8 cellular contexts compared by ENCODE assay signal in the genomic region with DNA sequence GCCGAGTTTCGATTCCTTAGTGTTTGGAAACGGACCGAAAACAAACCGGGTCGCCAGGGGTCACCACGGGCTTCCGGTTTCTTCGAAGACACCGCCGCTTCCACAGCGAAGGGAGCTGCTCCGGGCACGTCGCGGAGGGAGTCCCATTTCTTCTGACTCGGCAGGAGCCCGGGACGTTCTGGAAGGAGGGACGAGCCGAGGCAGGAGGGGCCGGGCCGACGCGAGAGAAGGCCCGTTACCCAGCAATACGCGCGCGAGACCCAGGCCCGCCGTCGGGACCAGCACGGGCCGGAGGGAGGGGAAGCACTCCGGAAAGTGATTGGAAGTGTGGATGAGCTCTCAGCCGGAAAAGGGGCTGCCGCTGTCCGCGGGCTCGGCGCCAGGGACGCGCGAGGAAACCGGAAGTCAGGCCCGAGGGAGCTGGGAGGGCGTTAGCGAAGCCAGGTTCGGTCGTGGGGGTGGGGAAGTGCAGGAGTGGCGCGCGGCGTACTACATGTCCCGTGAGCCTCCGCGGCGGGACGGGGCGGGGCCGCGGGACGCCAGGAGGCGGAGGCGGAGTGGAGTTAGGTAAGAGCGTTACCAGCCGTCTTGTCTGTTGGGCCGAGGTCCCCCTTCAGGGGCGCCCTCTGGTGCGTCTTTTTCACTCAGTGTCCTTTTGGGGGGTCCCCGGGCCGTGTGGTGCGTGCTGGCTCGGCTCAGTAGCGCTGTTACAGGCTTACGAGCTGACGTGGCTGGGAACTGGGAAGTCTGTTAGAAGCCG. TPM values are rescaled to one million over a fixed set of nuclear protein-coding genes. Genes with fewer than 3 reads are reported as not detected.
DNase-seq lines count a peak whose midpoint lies in the region; ATAC-seq and TF ChIP-seq lines count a peak whose summit lies in the region.

A gene with protein sequence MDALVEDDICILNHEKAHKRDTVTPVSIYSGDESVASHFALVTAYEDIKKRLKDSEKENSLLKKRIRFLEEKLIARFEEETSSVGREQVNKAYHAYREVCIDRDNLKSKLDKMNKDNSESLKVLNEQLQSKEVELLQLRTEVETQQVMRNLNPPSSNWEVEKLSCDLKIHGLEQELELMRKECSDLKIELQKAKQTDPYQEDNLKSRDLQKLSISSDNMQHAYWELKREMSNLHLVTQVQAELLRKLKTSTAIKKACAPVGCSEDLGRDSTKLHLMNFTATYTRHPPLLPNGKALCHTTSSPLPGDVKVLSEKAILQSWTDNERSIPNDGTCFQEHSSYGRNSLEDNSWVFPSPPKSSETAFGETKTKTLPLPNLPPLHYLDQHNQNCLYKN (minus strand): TSS at position 188 of the 760 bp plus-strand sequence. CDS start 8,207 bp downstream, outside the sequence.
A gene with protein sequence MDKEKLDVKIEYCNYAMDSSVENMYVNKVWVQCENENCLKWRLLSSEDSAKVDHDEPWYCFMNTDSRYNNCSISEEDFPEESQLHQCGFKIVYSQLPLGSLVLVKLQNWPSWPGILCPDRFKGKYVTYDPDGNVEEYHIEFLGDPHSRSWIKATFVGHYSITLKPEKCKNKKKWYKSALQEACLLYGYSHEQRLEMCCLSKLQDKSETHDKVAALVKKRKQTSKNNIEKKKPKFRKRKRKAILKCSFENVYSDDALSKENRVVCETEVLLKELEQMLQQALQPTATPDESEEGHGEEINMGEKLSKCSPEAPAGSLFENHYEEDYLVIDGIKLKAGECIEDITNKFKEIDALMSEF (plus strand): TSS at position 85 of the 760 bp plus-strand sequence. CDS start 64,348 bp downstream, outside the sequence.

- H3K9ac ChIP-seq in mucosa of stomach (ENCODE audit: low read length), result peak within 1 kb of the TSS; percentile 98

- peak within 1 kb of the TSS; percentile 97 to 99 (median 99) for H3K27ac Mint-ChIP-seq in IgD-negative memory B cell

- H3K4me3 ChIP-seq in mucosa of stomach (ENCODE audit: low read length), result peak within 1 kb of the TSS; percentile 92

- peaks cover 0 to 5% (median 4%) of the 10 kb centered on the region in 3 donors for H3K9me3 Mint-ChIP-seq in IgD-negative memory B cell

- H3K27me3 ChIP-seq in mucosa of stomach (ENCODE audit: control insufficient read depth, insufficient read depth, low read length), result no peaks in the 10 kb centered on the region

- H3K36me3 ChIP-seq in mucosa of stomach (ENCODE audit: control insufficient read depth, insufficient read depth, low read length), result no peaks in the 10 kb centered on the region

- peak within 1 kb of the TSS; percentile 91 to 99 (median 97) for H3K4me3 Mint-ChIP-seq in IgD-negative memory B cell

- peaks cover 9% of the 10 kb centered on the region for H3K4me1 ChIP-seq in mucosa of stomach (ENCODE audit: control insufficient read depth, insufficient read depth, low read length)

- ATAC-seq in GM21529 (IDR thresholded peaks at IDR 0.05; ENCODE audit: unreplicated experiment), result peak; percentile 88

- H3K9me3 ChIP-seq in mucosa of stomach (ENCODE audit: control insufficient read depth, low read length), result no peaks in the 10 kb centered on the region

- no peaks in the 10 kb centered on the region for H3K27me3 Mint-ChIP-seq in IgD-negative memory B cell

- peaks cover 7% of the 10 kb centered on the region for H3K36me3 Mint-ChIP-seq in IgD-negative memory B cell

- peak; percentile 38 for DNase-seq in DMS153 treated with DMSO at 0.1 percent for 48 hours (lab: John Stamatoyannopoulos, UW; ENCODE audit: unreplicated experiment)
- peak; percentile 96 for DNase-seq in OCI-M1 (lab: John Stamatoyannopoulos, UW)
- peak; percentile 93 for DNase-seq in activated T-cell treated with anti-CD3 and anti-CD28 coated beads, Interleukin-2, amount 50 U/mL, for 1 hour
- peak; percentile 96 to 97 for DNase-seq in erythroblast (lab: John Stamatoyannopoulos, UW)
- peak; percentile 83 to 84 for DNase-seq in stimulated activated CD8-positive, alpha-beta memory T cell treated with anti-CD3 and anti-CD28 coated beads, Interleukin-7, amount 100 ng/mL, for 1 hour (ENCODE audit: low read depth in 2 of 2)

- peaks cover 27 to 36% (median 32%) of the 10 kb centered on the region in 3 donors for H3K4me1 Mint-ChIP-seq in IgD-negative memory B cell

- peak; percentile 85 for TF ChIP-seq POLR2A in erythroblast (IDR thresholded peaks at IDR 0.05; ENCODE audit: low read length)

RNA-seq across cellular contexts. Expression of the first gene that starts in this region (rescaled TPM):
- polyA plus RNA-seq in IgD-negative memory B cell, result 19.7 TPM

RNA-seq across cellular contexts. Expression of the second gene that starts in this region (rescaled TPM):
- 0.19 TPM for polyA plus RNA-seq in IgD-negative memory B cell

Comparison
In these comparisons a context has a peak if more than half of its experiments do, and no peak if none do; other contexts are left out.
1. Peak in every context shown above with its lines: DNase-seq, ATAC-seq and H3K4me3 ChIP-seq.
2. DNase-seq: peak in every context shown above with its lines; median percentile 96 in erythroblast; 96 in OCI-M1; 93 in activated T-cell treated with anti-CD3 and anti-CD28 coated beads, Interleukin-2, amount 50 U/mL, for 1 hour; 84 in stimulated activated CD8-positive, alpha-beta memory T cell treated with anti-CD3 and anti-CD28 coated beads, Interleukin-7, amount 100 ng/mL, for 1 hour; 38 in DMS153 treated with DMSO at 0.1 percent for 48 hours.